Comparison of ENCODE assay signal across 1 cellular context in genomic region chr7:2873686-2874551, GRCh38.
A peak's percentile ranks its signal among the peaks of the same experiment; 100 is the strongest.
TF ChIP-seq lines count a peak whose summit lies in the region.

No MANE protein-coding gene starts in this region.

TF ChIP-seq in K562, 482 proteins besides CTCF, POLR2A, EP300 and RAD21 (continued from another document and continues in another):
- no peak for TF ChIP-seq ZNF133 (CRISPR knock-in tag; IDR thresholded peaks at IDR 0.05)
- TF ChIP-seq KDM2B (CRISPR knock-in tag; IDR thresholded peaks at IDR 0.05), result no peak
- TF ChIP-seq CREB3L1 (IDR thresholded peaks at IDR 0.05; ENCODE audit: borderline replicate concordance, low read depth), result no peak
- TF ChIP-seq ATF1 (CRISPR knock-in tag; IDR thresholded peaks at IDR 0.05), result no peak
- no peak for TF ChIP-seq ATF1 (tag; IDR thresholded peaks at IDR 0.05)
- TF ChIP-seq ETS2 (tag; IDR thresholded peaks at IDR 0.05; ENCODE audit: borderline replicate concordance, poor library complexity, severe bottlenecking), result no peak
- no peak for TF ChIP-seq NFE2L1 (tag; IDR thresholded peaks at IDR 0.05; ENCODE audit: borderline replicate concordance, low read depth)
- no peak for TF ChIP-seq CHCHD3 (CRISPR knock-in tag; IDR thresholded peaks at IDR 0.05)
- no peak for TF ChIP-seq NKRF (IDR thresholded peaks at IDR 0.05; ENCODE audit: borderline replicate concordance)
- no peak for TF ChIP-seq HMG20B (CRISPR knock-in tag; IDR thresholded peaks at IDR 0.05)
- peak; percentile 96 for TF ChIP-seq GTF2F1 (IDR thresholded peaks at IDR 0.05; ENCODE audit: low read depth, low read length)
- peak; percentile 86 for TF ChIP-seq CGGBP1 (CRISPR knock-in tag; IDR thresholded peaks at IDR 0.05)
- no peak for TF ChIP-seq MTA2 (IDR thresholded peaks at IDR 0.05; ENCODE audit: low read depth)
- TF ChIP-seq SIN3B (IDR thresholded peaks at IDR 0.05; ENCODE audit: low read depth), result no peak
- no peak for TF ChIP-seq MLLT1 (IDR thresholded peaks at IDR 0.05)
- TF ChIP-seq PHF21A (IDR thresholded peaks at IDR 0.05; ENCODE audit: borderline replicate concordance, low read depth), result no peak
- TF ChIP-seq PRMT5 (CRISPR knock-in tag; IDR thresholded peaks at IDR 0.05), result no peak
- no peak for TF ChIP-seq TFE3 (CRISPR knock-in tag; IDR thresholded peaks at IDR 0.05)
- TF ChIP-seq NFXL1 (CRISPR knock-in tag; IDR thresholded peaks at IDR 0.05), result no peak
- TF ChIP-seq NUFIP1 (IDR thresholded peaks at IDR 0.05; ENCODE audit: partially characterized antibody), result no peak
- no peak for TF ChIP-seq TGIF2 (CRISPR knock-in tag; IDR thresholded peaks at IDR 0.05)
- TF ChIP-seq DIDO1 (tag; IDR thresholded peaks at IDR 0.05; ENCODE audit: low read depth), result no peak
- TF ChIP-seq SMAD1 (IDR thresholded peaks at IDR 0.05; ENCODE audit: low read depth, low read length, partially characterized antibody), result peak; percentile 78
- TF ChIP-seq ETV6 (IDR thresholded peaks at IDR 0.05; ENCODE audit: borderline replicate concordance in 1 of 2, low read depth in 2 of 2, low read length in 1 of 2), result no peak
- TF ChIP-seq ETV6 (CRISPR knock-in tag; IDR thresholded peaks at IDR 0.05; ENCODE audit: borderline replicate concordance), result no peak
- no peak for TF ChIP-seq ZBTB40 (IDR thresholded peaks at IDR 0.05)
- no peak for TF ChIP-seq ZBTB40 (CRISPR knock-in tag; IDR thresholded peaks at IDR 0.05)
- TF ChIP-seq NCOR1 (IDR thresholded peaks at IDR 0.05), result peak; percentile 56; the same call in 1 of the 2 replicates
- no peak for TF ChIP-seq MEF2A (IDR thresholded peaks at IDR 0.05; ENCODE audit: control insufficient read depth, low read depth, low read length)
- TF ChIP-seq ARHGAP35 (IDR thresholded peaks at IDR 0.05; ENCODE audit: partially characterized antibody), result peak; percentile 59
- no peak for TF ChIP-seq HNRNPL (IDR thresholded peaks at IDR 0.05; ENCODE audit: low read depth, low read length)
- no peak for TF ChIP-seq HES1 (IDR thresholded peaks at IDR 0.05; ENCODE audit: low read depth)
- no peak for TF ChIP-seq ZBTB9 (CRISPR knock-in tag; IDR thresholded peaks at IDR 0.05)
- no peak for TF ChIP-seq RREB1 (CRISPR knock-in tag; IDR thresholded peaks at IDR 0.05)
- no peak for TF ChIP-seq ZNF551 (CRISPR knock-in tag; IDR thresholded peaks at IDR 0.05)
- TF ChIP-seq BHLHE40 (IDR thresholded peaks at IDR 0.05; ENCODE audit: low read length), result no peak
